In the genomic region with DNA sequence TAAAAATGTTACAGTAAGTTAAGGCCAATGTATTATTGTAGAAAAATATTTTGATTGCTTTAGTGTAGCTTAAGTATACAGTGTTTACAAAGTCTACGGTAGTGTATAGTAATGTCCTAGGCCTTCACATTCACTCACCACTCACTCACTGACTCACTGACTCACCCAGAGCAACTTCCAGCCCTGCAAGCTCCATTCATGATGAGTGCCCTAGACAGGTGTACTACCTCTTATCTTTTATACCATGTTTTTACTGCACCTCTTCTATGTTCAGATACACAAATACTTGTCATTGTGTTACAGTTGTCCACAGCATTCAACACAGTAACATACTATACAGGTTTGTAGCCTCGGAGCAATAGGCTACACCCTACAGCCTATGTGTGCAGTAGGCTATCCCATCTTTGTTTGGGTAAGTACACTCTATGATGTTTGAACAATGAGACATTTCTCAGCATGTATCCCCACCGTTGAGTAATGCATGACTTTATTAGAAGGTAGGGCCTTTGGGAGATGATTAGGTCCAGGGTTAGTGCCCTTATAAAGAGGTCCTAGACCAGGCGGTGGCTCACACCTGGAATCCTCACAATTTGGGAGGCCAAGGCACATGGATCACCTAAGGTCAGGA, we compare ENCODE assay signal across 24 cellular contexts.
A peak's percentile ranks its signal among the peaks of the same experiment; 100 is the strongest.
DNase-seq lines count a peak whose midpoint lies in the region; ATAC-seq, FAIRE-seq and TF ChIP-seq lines count a peak whose summit lies in the region.
"Had no signal": no experiment of that assay in that cellular context is flagged by ENCODE, and none has a peak within 500 bp of the region (broad histone marks: within the 10 kb centered on the region; RNA-seq: fewer than 3 reads in every experiment).

No MANE protein-coding gene starts in this region.

- peaks cover 74% of the 10 kb centered on the region for H3K4me1 ChIP-seq in Karpas-422 (ENCODE audit: low read length)
- peaks cover 10% of the 10 kb centered on the region in 2 donors for H3K4me1 ChIP-seq in kidney (ENCODE audit: control insufficient read depth in 1 of 2, insufficient read depth in 1 of 2, low read depth in 1 of 2, low read length in 2 of 2)

- H3K36me3 ChIP-seq in Karpas-422 (ENCODE audit: insufficient read depth, low read length) (no peaks in the 10 kb centered on the region), kidney (ENCODE audit: control insufficient read depth in 1 of 2, insufficient read depth in 2 of 2, low read length in 2 of 2) (no peaks in the 10 kb centered on the region)
- H3K36me3 ChIP-seq: left ventricle myocardium inferior, thyroid gland had no signal

- H3K27me3 ChIP-seq in Karpas-422 (ENCODE audit: low read length): no peaks in the 10 kb centered on the region
- H3K27me3 ChIP-seq: thyroid gland had no signal

- no peak overlapping the region for H3K27ac ChIP-seq in Karpas-422 (ENCODE audit: low read length)
- H3K27ac ChIP-seq in kidney (ENCODE audit: low read depth in 2 of 2, low read length in 2 of 2): no peak overlapping the region
- H3K27ac ChIP-seq: left ventricle myocardium inferior, thyroid gland had no signal

- H4K20me1 ChIP-seq in Karpas-422 (ENCODE audit: insufficient read depth, low read depth, low read length): no peaks in the 10 kb centered on the region

- no peaks in the 10 kb centered on the region for H3K9me3 ChIP-seq in Karpas-422 (ENCODE audit: low read length)
- H3K9me3 ChIP-seq in kidney (ENCODE audit: control insufficient read depth in 1 of 2, low read length in 2 of 2): no peaks in the 10 kb centered on the region
- H3K9me3 ChIP-seq: left ventricle myocardium inferior, thyroid gland had no signal

- DNase-seq in Daoy (ENCODE audit: low read depth) (peak; percentile 17), LHCN-M2 (ENCODE audit: low read depth) (peak; percentile 56), astrocyte of the spinal cord (ENCODE audit: low read depth, low spot score) (peak; percentile 36), left colon (peak in 1 of 2 donors; percentile 59), NCI-H524 (lab: John Stamatoyannopoulos, UW) (no peak), Karpas-422 (no peak), kidney (no peak)
- no peak for DNase-seq in stimulated activated CD8-positive, alpha-beta memory T cell treated with anti-CD3 and anti-CD28 coated beads, Interleukin-4, amount 100 ng/mL, for 48 hours
- DNase-seq: activated CD8-positive, alpha-beta T cell treated with anti-CD3 and anti-CD28 coated beads, Interleukin-2, amount 10 ng/mL, durations not matched to agents 7 days and 5 days; activated naive CD4-positive, alpha-beta T cell treated with anti-CD3 and anti-CD28 coated beads, Interleukin-2, amount 10 ng/mL, durations not matched to agents 7 days and 5 days; activated T-cell treated with anti-CD3 and anti-CD28 coated beads, Interleukin-2, amount 50 U/mL, for 48 hours; anterior cingulate cortex; CD8-positive, alpha-beta memory T cell; cerebellar nuclear complex; DMS79; left ventricle myocardium inferior; NCI-H1694 treated with DMSO at 0.1 percent for 48 hours; NCI-H446; RPMI8226; stimulated activated CD4-positive, alpha-beta T cell treated with anti-CD3 and anti-CD28 coated beads, Interleukin-2, amount 100 ng/mL, for 24 hours; stimulated activated naive CD4-positive, alpha-beta T cell treated with Interleukin-2 at 50 U/mL for 16 hours; T-helper 9 cell; thyroid gland had no signal

- in situ Hi-C loops in astrocyte of the spinal cord (cut with HindIII; ENCODE audit: low sequenced_read_pairs): no loop called here

- TF ChIP-seq CTCF in astrocyte of the spinal cord (IDR thresholded peaks at IDR 0.05; ENCODE audit: low read depth, low read length) (no peak), kidney (IDR thresholded peaks at IDR 0.05; ENCODE audit: borderline replicate concordance, extremely low read depth, insufficient read depth) (no peak)

- H3K4me3 ChIP-seq in astrocyte of the spinal cord (ENCODE audit: low read depth, low read length) (no peak overlapping the region), Karpas-422 (ENCODE audit: low read length) (no peak overlapping the region), kidney (ENCODE audit: low read length in 2 of 2) (no peak overlapping the region)
- H3K4me3 ChIP-seq: left ventricle myocardium inferior, thyroid gland had no signal

- H3K9ac ChIP-seq in Karpas-422 (ENCODE audit: low read length) (no peak overlapping the region), kidney (ENCODE audit: low read length in 2 of 2) (no peak overlapping the region)

- H3K9me2 ChIP-seq in Karpas-422 (replicated peaks; ENCODE audit: insufficient read depth, low read length): no peaks in the 10 kb centered on the region

- H3K4me2 ChIP-seq in Karpas-422 (ENCODE audit: low read depth, low read length, poor library complexity, severe bottlenecking): no peak overlapping the region

- H3K79me2 ChIP-seq in Karpas-422 (ENCODE audit: low read length): peaks cover 85% of the 10 kb centered on the region

- intact Hi-C loops in left colon (cut with DNase I, micrococcal nuclease): no loop called here
- intact Hi-C loops in kidney (cut with DNase I): no loop called here

- no peak overlapping the region for H2AFZ ChIP-seq in Karpas-422 (ENCODE audit: low read length)

- ATAC-seq in left colon: peak; percentile 88
- ATAC-seq: activated CD8-positive, alpha-beta T cell treated with anti-CD3 and anti-CD28 coated beads, Interleukin-2, amount 10 ng/mL, durations not matched to agents 7 days and 5 days; SK-N-SH treated with all-trans-retinoic acid at 6 μM for 48 hours had no signal

- no peak for FAIRE-seq in kidney (lab: Jason Lieb, UNC)

Comparison
In these comparisons a context has a peak if more than half of its experiments do, and no peak if none do; other contexts are left out.
1. DNase-seq: peak in Daoy (single experiment), LHCN-M2 (single experiment) and astrocyte of the spinal cord (single experiment); none in stimulated activated CD8-positive, alpha-beta memory T cell treated with anti-CD3 and anti-CD28 coated beads, Interleukin-4, amount 100 ng/mL, for 48 hours (single experiment), NCI-H524 (0 of 2), Karpas-422 (single experiment) and kidney (single experiment).